1 cellular context compared by ENCODE assay signal in genomic region chr19:55146078-55146647, GRCh38.
TF ChIP-seq lines count a peak whose summit lies in the region.

No MANE protein-coding gene starts in this region.

TF ChIP-seq in K562, 482 proteins besides CTCF, POLR2A, EP300 and RAD21 (continued from another document and continues in another):
- TF ChIP-seq PRDM10 (IDR thresholded peaks at IDR 0.05; ENCODE audit: partially characterized antibody) (peak; percentile 51), TCF3 (CRISPR knock-in tag; IDR thresholded peaks at IDR 0.05) (peak; percentile 60), NEUROD1 (IDR thresholded peaks at IDR 0.05; ENCODE audit: borderline replicate concordance, low read depth, low read length, partially characterized antibody) (peak; percentile 90), FOXA3 (CRISPR knock-in tag; conservative IDR thresholded peaks at IDR 0.05 in 1 of 2, IDR thresholded peaks at IDR 0.05 in 1 of 2) (no peak), MNT (conservative IDR thresholded peaks at IDR 0.05) (peak; percentile 63 to 75; a peak in 2 of 4 replicates), ZEB2 (IDR thresholded peaks at IDR 0.05) (peak; percentile 26; the same call in 1 of the 2 replicates), E4F1 (CRISPR knock-in tag; IDR thresholded peaks at IDR 0.05; ENCODE audit: borderline replicate concordance) (no peak), SETDB1 (IDR thresholded peaks at IDR 0.05; ENCODE audit: low read length) (no peak), EGR1 (conservative IDR thresholded peaks at IDR 0.05) (peak; percentile 90), ZNF444 (CRISPR knock-in tag; IDR thresholded peaks at IDR 0.05) (no peak), NFIX (CRISPR knock-in tag; IDR thresholded peaks at IDR 0.05; ENCODE audit: low read depth) (no peak), MTA2 (IDR thresholded peaks at IDR 0.05; ENCODE audit: low read depth) (peak; percentile 29; the same call in 1 of the 2 replicates), E2F8 (IDR thresholded peaks at IDR 0.05; ENCODE audit: low read depth, partially characterized antibody) (no peak), MTA1 (IDR thresholded peaks at IDR 0.05; ENCODE audit: borderline replicate concordance) (peak; percentile 71), POLR3G (IDR thresholded peaks at IDR 0.05; ENCODE audit: extremely low read depth, insufficient read length, insufficient replicate concordance) (no peak), CBFA2T3 (IDR thresholded peaks at IDR 0.05) (peak; percentile 68), MXI1 (IDR thresholded peaks at IDR 0.05; ENCODE audit: low read depth, low read length) (no peak), PCBP1 (IDR thresholded peaks at IDR 0.05; ENCODE audit: low read depth, low read length, poor library complexity, severe bottlenecking) (no peak), FUS (optimal IDR thresholded peaks at IDR 0.05; ENCODE audit: low read depth, low read length) (no peak), ZNF639 (CRISPR knock-in tag; conservative IDR thresholded peaks at IDR 0.05 in 1 of 2, IDR thresholded peaks at IDR 0.05 in 1 of 2) (peak in 1 of 2 experiments; percentile 49; a peak in 1 of 4 replicates), ZNF77 (CRISPR knock-in tag; IDR thresholded peaks at IDR 0.05) (no peak), NR2C1 (IDR thresholded peaks at IDR 0.05) (no peak), NR2C1 (tag; IDR thresholded peaks at IDR 0.05) (no peak), ARID2 (IDR thresholded peaks at IDR 0.05) (no peak), TBP (optimal IDR thresholded peaks at IDR 0.05; ENCODE audit: low read depth, low read length) (peak; percentile 30), CBX3 (IDR thresholded peaks at IDR 0.05; ENCODE audit: borderline replicate concordance in 1 of 2, low read length in 2 of 2) (peak in 1 of 2 experiments; percentile 67; a peak in 1 of 3 replicates), SMAD1 (IDR thresholded peaks at IDR 0.05; ENCODE audit: low read depth, low read length, partially characterized antibody) (no peak), ZNF282 (CRISPR knock-in tag; IDR thresholded peaks at IDR 0.05) (no peak), MYBL2 (IDR thresholded peaks at IDR 0.05; ENCODE audit: low read depth) (no peak), MYBL2 (CRISPR knock-in tag; IDR thresholded peaks at IDR 0.05; ENCODE audit: borderline replicate concordance) (no peak), ZZZ3 (IDR thresholded peaks at IDR 0.05) (no peak), RHOXF2B (CRISPR knock-in tag; conservative IDR thresholded peaks at IDR 0.05) (no peak), ARID1B (IDR thresholded peaks at IDR 0.05) (peak; percentile 43; the same call in 1 of the 2 replicates), ZC3H11A (IDR thresholded peaks at IDR 0.05; ENCODE audit: low read depth, low read length) (no peak), HDAC3 (IDR thresholded peaks at IDR 0.05; ENCODE audit: borderline replicate concordance, partially characterized antibody) (no peak), ZNF263 (CRISPR knock-in tag; IDR thresholded peaks at IDR 0.05; ENCODE audit: borderline replicate concordance) (peak; percentile 87), HDAC8 (tag; IDR thresholded peaks at IDR 0.05) (no peak), ZNF143 (CRISPR knock-in tag; IDR thresholded peaks at IDR 0.05) (no peak), RERE (CRISPR knock-in tag; IDR thresholded peaks at IDR 0.05; ENCODE audit: borderline replicate concordance) (no peak), STAT5B (CRISPR knock-in tag; IDR thresholded peaks at IDR 0.05) (no peak), TCF7 (IDR thresholded peaks at IDR 0.05; ENCODE audit: borderline replicate concordance) (no peak), MBD1 (CRISPR knock-in tag; IDR thresholded peaks at IDR 0.05) (no peak), PHF20 (IDR thresholded peaks at IDR 0.05; ENCODE audit: partially characterized antibody) (peak; percentile 49)
